ENCODE assay signal across 18 cellular contexts in genomic region chr11:23473782-23474181, GRCh38.
"Had no signal": no experiment of that assay in that cellular context is flagged by ENCODE, and none has a peak within 500 bp of the region (broad histone marks: within the 10 kb centered on the region; RNA-seq: fewer than 3 reads in every experiment).

No MANE protein-coding gene starts in this region.

- H3K27me3 ChIP-seq: esophagus squamous epithelium, heart left ventricle, neutrophil, ovary, stomach, uterus had no signal

- H3K27ac ChIP-seq: esophagus squamous epithelium, heart left ventricle, neutrophil, ovary, stomach, uterus had no signal

- ATAC-seq: effector memory CD8-positive, alpha-beta T cell; heart left ventricle; naive thymus-derived CD4-positive, alpha-beta T cell; right cardiac atrium had no signal

- H3K4me3 ChIP-seq: esophagus squamous epithelium, heart left ventricle, ovary, stomach, uterus had no signal

- FAIRE-seq: frontal cortex, islet of Langerhans, small intestine had no signal

- H3K36me3 ChIP-seq: esophagus squamous epithelium, heart left ventricle, neutrophil, ovary, stomach, uterus had no signal

- H3K9me3 ChIP-seq: esophagus squamous epithelium, heart left ventricle, neutrophil, ovary, stomach, uterus had no signal

- H3K4me1 ChIP-seq: esophagus squamous epithelium, heart left ventricle, stomach, uterus had no signal

- DNase-seq: effector memory CD8-positive, alpha-beta T cell; esophagus squamous epithelium; heart left ventricle; hippocampal formation; kidney glomerular epithelial cell; mesendoderm; naive thymus-derived CD4-positive, alpha-beta T cell; ovary; small intestine; stimulated activated CD4-positive, alpha-beta T cell treated with anti-CD3 and anti-CD28 coated beads, Interleukin-12 subunit alpha, Interleukin-12 subunit beta, amount 100 ng/mL, for 4 hours; stimulated activated naive CD4-positive, alpha-beta T cell; stomach; trophoblast cell; uterus had no signal
